Comparison of ENCODE assay signal across 22 cellular contexts in the genomic region with DNA sequence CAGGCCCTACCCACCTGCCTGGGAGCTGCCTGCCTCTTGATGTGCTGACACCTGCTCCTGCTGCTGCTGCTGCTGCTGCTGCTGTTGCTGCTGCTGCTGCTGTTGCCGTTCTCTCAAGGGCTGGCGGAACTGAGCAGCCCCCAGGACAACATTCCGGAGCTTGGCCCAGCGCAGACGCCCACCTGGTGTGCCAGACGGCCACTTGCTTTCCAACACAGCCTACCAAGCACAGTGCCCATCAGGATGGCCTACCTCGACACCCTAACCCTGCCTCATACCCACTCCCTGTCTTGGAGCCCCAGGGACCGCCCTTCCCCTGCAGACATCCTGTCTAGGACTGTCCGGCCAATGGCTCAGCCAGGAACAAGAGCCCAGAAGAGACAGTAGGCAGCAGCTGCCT. TPM values are rescaled to one million over a fixed set of nuclear protein-coding genes. Genes with fewer than 3 reads are reported as not detected.
A peak's percentile ranks its signal among the peaks of the same experiment; 100 is the strongest.
DNase-seq lines count a peak whose midpoint lies in the region; ATAC-seq, FAIRE-seq and TF ChIP-seq lines count a peak whose summit lies in the region.
"Had no signal": no experiment of that assay in that cellular context is flagged by ENCODE, and none has a peak within 500 bp of the region (broad histone marks: within the 10 kb centered on the region; RNA-seq: fewer than 3 reads in every experiment).

No MANE protein-coding gene starts in this region.

- DNase-seq in activated naive CD4-positive, alpha-beta T cell treated with anti-CD3 and anti-CD28 coated beads for 36 hours = no peak
- DNase-seq in activated naive CD4-positive, alpha-beta T cell (lab: John Stamatoyannopoulos, UW) = no peak
- no peak for DNase-seq in activated naive CD8-positive, alpha-beta T cell treated with anti-CD3 and anti-CD28 coated beads for 36 hours
- DNase-seq in kidney (peak; percentile 64), AG20443 (ENCODE audit: low spot score) (no peak), SIG-M5 (lab: John Stamatoyannopoulos, UW) (no peak)
- DNase-seq in stimulated activated effector memory CD8-positive, alpha-beta T cell treated with anti-CD3 and anti-CD28 coated beads, Interleukin-12 subunit alpha, Interleukin-12 subunit beta, amount 100 ng/mL, for 72 hours (ENCODE audit: low spot score in 2 of 2) = no peak
- DNase-seq in stimulated activated naive CD8-positive, alpha-beta T cell treated with anti-CD3 and anti-CD28 coated beads, Interleukin-15, amount 100 ng/mL, for 72 hours = no peak
- DNase-seq: Calu3; DMS79 treated with DMSO at 0.1 percent for 48 hours; GOT3; KBM-7; NCI-H1048; NCI-H146; NCI-H2107; NCI-H226; NCI-H526; NK-92 treated with Interleukin-12 subunit alpha and Interleukin-12 subunit beta, amount 100 ng/mL, for 24 hours; OCI-M1 had no signal

- H3K9me3 Mint-ChIP-seq in activated naive CD4-positive, alpha-beta T cell treated with anti-CD3 and anti-CD28 coated beads for 36 hours = no peaks in the 10 kb centered on the region
- no peaks in the 10 kb centered on the region for H3K9me3 Mint-ChIP-seq in activated naive CD8-positive, alpha-beta T cell treated with anti-CD3 and anti-CD28 coated beads for 36 hours
- no peaks in the 10 kb centered on the region for H3K9me3 Mint-ChIP-seq in stimulated activated effector memory CD8-positive, alpha-beta T cell treated with anti-CD3 and anti-CD28 coated beads, Interleukin-12 subunit alpha, Interleukin-12 subunit beta, amount 100 ng/mL, for 72 hours
- no peaks in the 10 kb centered on the region for H3K9me3 Mint-ChIP-seq in stimulated activated naive CD8-positive, alpha-beta T cell treated with anti-CD3 and anti-CD28 coated beads, Interleukin-15, amount 100 ng/mL, for 72 hours

- H3K4me1 ChIP-seq in kidney (ENCODE audit: control insufficient read depth in 1 of 2, insufficient read depth in 1 of 2, low read depth in 1 of 2, low read length in 2 of 2) = no peaks in the 10 kb centered on the region

- peak overlapping the region; percentile 41 for H3K27ac Mint-ChIP-seq in activated naive CD4-positive, alpha-beta T cell treated with anti-CD3 and anti-CD28 coated beads for 36 hours
- peak overlapping the region; percentile 25 for H3K27ac Mint-ChIP-seq in activated naive CD8-positive, alpha-beta T cell treated with anti-CD3 and anti-CD28 coated beads for 36 hours
- H3K27ac Mint-ChIP-seq in stimulated activated effector memory CD8-positive, alpha-beta T cell treated with anti-CD3 and anti-CD28 coated beads, Interleukin-12 subunit alpha, Interleukin-12 subunit beta, amount 100 ng/mL, for 72 hours = peak overlapping the region; percentile 26
- peak overlapping the region in 1 of 2 donors; percentile 1 for H3K27ac Mint-ChIP-seq in stimulated activated naive CD8-positive, alpha-beta T cell treated with anti-CD3 and anti-CD28 coated beads, Interleukin-15, amount 100 ng/mL, for 72 hours

- no peak overlapping the region for H3K27ac ChIP-seq in kidney (ENCODE audit: low read depth in 2 of 2, low read length in 2 of 2)

- H3K27me3 Mint-ChIP-seq in activated naive CD4-positive, alpha-beta T cell treated with anti-CD3 and anti-CD28 coated beads for 36 hours (ENCODE audit: low read depth) = no peaks in the 10 kb centered on the region
- H3K27me3 Mint-ChIP-seq in activated naive CD8-positive, alpha-beta T cell treated with anti-CD3 and anti-CD28 coated beads for 36 hours = no peaks in the 10 kb centered on the region
- H3K27me3 Mint-ChIP-seq in stimulated activated naive CD8-positive, alpha-beta T cell treated with anti-CD3 and anti-CD28 coated beads, Interleukin-15, amount 100 ng/mL, for 72 hours = no peaks in the 10 kb centered on the region

- peaks cover 34 to 58% of the 10 kb centered on the region in 2 donors for H3K36me3 ChIP-seq in kidney (ENCODE audit: control insufficient read depth in 1 of 2, insufficient read depth in 2 of 2, low read length in 2 of 2)

- intact Hi-C loops in activated naive CD4-positive, alpha-beta T cell treated with anti-CD3 and anti-CD28 coated beads for 36 hours (cut with micrococcal nuclease) = no loop called here
- intact Hi-C loops in kidney (cut with DNase I) = no loop called here

- no peaks in the 10 kb centered on the region for H3K4me1 Mint-ChIP-seq in activated naive CD4-positive, alpha-beta T cell treated with anti-CD3 and anti-CD28 coated beads for 36 hours (ENCODE audit: low read depth)
- H3K4me1 Mint-ChIP-seq in activated naive CD8-positive, alpha-beta T cell treated with anti-CD3 and anti-CD28 coated beads for 36 hours = no peaks in the 10 kb centered on the region
- H3K4me1 Mint-ChIP-seq in stimulated activated effector memory CD8-positive, alpha-beta T cell treated with anti-CD3 and anti-CD28 coated beads, Interleukin-12 subunit alpha, Interleukin-12 subunit beta, amount 100 ng/mL, for 72 hours = peaks cover 18% of the 10 kb centered on the region
- peaks cover 15% of the 10 kb centered on the region for H3K4me1 Mint-ChIP-seq in stimulated activated naive CD8-positive, alpha-beta T cell treated with anti-CD3 and anti-CD28 coated beads, Interleukin-15, amount 100 ng/mL, for 72 hours

- H3K9ac ChIP-seq in kidney (ENCODE audit: low read length in 2 of 2) = no peak overlapping the region

- no peak overlapping the region for H3K4me3 ChIP-seq in kidney (ENCODE audit: low read length in 2 of 2)

- TF ChIP-seq CTCF in kidney (IDR thresholded peaks at IDR 0.05; ENCODE audit: borderline replicate concordance, extremely low read depth, insufficient read depth) = no peak

- no peaks in the 10 kb centered on the region for H3K9me3 ChIP-seq in kidney (ENCODE audit: control insufficient read depth in 1 of 2, low read length in 2 of 2)

- ATAC-seq in stimulated activated effector memory CD8-positive, alpha-beta T cell treated with anti-CD3 and anti-CD28 coated beads, Interleukin-12 subunit alpha, Interleukin-12 subunit beta, amount 100 ng/mL, for 72 hours = no peak
- ATAC-seq in stimulated activated naive CD8-positive, alpha-beta T cell treated with anti-CD3 and anti-CD28 coated beads, Interleukin-15, amount 100 ng/mL, for 72 hours = no peak

- no peak overlapping the region for H3K4me3 Mint-ChIP-seq in activated naive CD4-positive, alpha-beta T cell treated with anti-CD3 and anti-CD28 coated beads for 36 hours
- H3K4me3 Mint-ChIP-seq in activated naive CD8-positive, alpha-beta T cell treated with anti-CD3 and anti-CD28 coated beads for 36 hours = no peak overlapping the region
- H3K4me3 Mint-ChIP-seq in stimulated activated effector memory CD8-positive, alpha-beta T cell treated with anti-CD3 and anti-CD28 coated beads, Interleukin-12 subunit alpha, Interleukin-12 subunit beta, amount 100 ng/mL, for 72 hours = no peak overlapping the region
- no peak overlapping the region for H3K4me3 Mint-ChIP-seq in stimulated activated naive CD8-positive, alpha-beta T cell treated with anti-CD3 and anti-CD28 coated beads, Interleukin-15, amount 100 ng/mL, for 72 hours

- CTCF ChIA-PET in activated naive CD4-positive, alpha-beta T cell treated with anti-CD3 and anti-CD28 coated beads for 36 hours (lab: Charles Lee) = no interaction called here

- no peak for FAIRE-seq in kidney (lab: Jason Lieb, UNC)
- FAIRE-seq: A204.1, G401.6, HTR-8/SVneo had no signal

- peaks cover 35% of the 10 kb centered on the region for H3K36me3 Mint-ChIP-seq in activated naive CD4-positive, alpha-beta T cell treated with anti-CD3 and anti-CD28 coated beads for 36 hours (ENCODE audit: low read depth)
- peaks cover 16% of the 10 kb centered on the region for H3K36me3 Mint-ChIP-seq in activated naive CD8-positive, alpha-beta T cell treated with anti-CD3 and anti-CD28 coated beads for 36 hours
- H3K36me3 Mint-ChIP-seq in stimulated activated effector memory CD8-positive, alpha-beta T cell treated with anti-CD3 and anti-CD28 coated beads, Interleukin-12 subunit alpha, Interleukin-12 subunit beta, amount 100 ng/mL, for 72 hours = peaks cover 99% of the 10 kb centered on the region

RNA-seq across cellular contexts. Expression of gene DENND4B, which starts 11.8 kb away (rescaled TPM):
- total RNA-seq in activated naive CD4-positive, alpha-beta T cell treated with anti-CD3 and anti-CD28 coated beads for 36 hours = 100 to 1,000 TPM; 124 to 130 TPM
- total RNA-seq in activated naive CD8-positive, alpha-beta T cell treated with anti-CD3 and anti-CD28 coated beads for 36 hours = 10 to 100 TPM; 90.2 to 91.4 TPM
- total RNA-seq in kidney = 60.6 TPM
- polyA plus RNA-seq in kidney (ENCODE audit: insufficient read depth, low read depth, low replicate concordance) = 13.2 TPM

RNA-seq across cellular contexts. Expression of gene GATAD2B, which starts 12.0 kb away (rescaled TPM):
- total RNA-seq in activated naive CD4-positive, alpha-beta T cell treated with anti-CD3 and anti-CD28 coated beads for 36 hours = 10 to 100 TPM; 69.0 to 70.2 TPM
- total RNA-seq in activated naive CD8-positive, alpha-beta T cell treated with anti-CD3 and anti-CD28 coated beads for 36 hours = 10 to 100 TPM; 49.4 to 53.1 TPM
- 49.0 TPM for total RNA-seq in kidney
- 3.6 TPM for polyA plus RNA-seq in kidney (ENCODE audit: insufficient read depth, low read depth, low replicate concordance)

RNA-seq across cellular contexts. Expression of gene CRTC2, which starts 23.7 kb away (rescaled TPM):
- total RNA-seq in activated naive CD4-positive, alpha-beta T cell treated with anti-CD3 and anti-CD28 coated beads for 36 hours = 10 to 100 TPM; 72.6 to 83.0 TPM
- 10 to 100 TPM; 56.4 to 67.0 TPM for total RNA-seq in activated naive CD8-positive, alpha-beta T cell treated with anti-CD3 and anti-CD28 coated beads for 36 hours
- 44.8 TPM for total RNA-seq in kidney
- 28.6 TPM for polyA plus RNA-seq in kidney (ENCODE audit: insufficient read depth, low read depth, low replicate concordance)

RNA-seq across cellular contexts. Expression of gene SLC39A1, which starts 28.6 kb away (rescaled TPM):
- 10 to 100 TPM; 51.0 to 52.1 TPM for total RNA-seq in activated naive CD4-positive, alpha-beta T cell treated with anti-CD3 and anti-CD28 coated beads for 36 hours
- total RNA-seq in activated naive CD8-positive, alpha-beta T cell treated with anti-CD3 and anti-CD28 coated beads for 36 hours = 10 to 100 TPM; 60.6 to 63.1 TPM
- total RNA-seq in kidney = 125 TPM
- polyA plus RNA-seq in kidney (ENCODE audit: insufficient read depth, low read depth, low replicate concordance) = 106 TPM

RNA-seq across cellular contexts. Expression of gene CREB3L4, which starts 33.0 kb away (rescaled TPM):
- 1 to 10 TPM; 5.6 to 7.4 TPM for total RNA-seq in activated naive CD4-positive, alpha-beta T cell treated with anti-CD3 and anti-CD28 coated beads for 36 hours
- 1 to 10 TPM; 6.8 to 7.3 TPM for total RNA-seq in activated naive CD8-positive, alpha-beta T cell treated with anti-CD3 and anti-CD28 coated beads for 36 hours
- 10.9 TPM for total RNA-seq in kidney
- polyA plus RNA-seq in kidney (ENCODE audit: insufficient read depth, low read depth, low replicate concordance) = 9.3 TPM
